ENCODE assay signal across 12 cellular contexts in the genomic region with DNA sequence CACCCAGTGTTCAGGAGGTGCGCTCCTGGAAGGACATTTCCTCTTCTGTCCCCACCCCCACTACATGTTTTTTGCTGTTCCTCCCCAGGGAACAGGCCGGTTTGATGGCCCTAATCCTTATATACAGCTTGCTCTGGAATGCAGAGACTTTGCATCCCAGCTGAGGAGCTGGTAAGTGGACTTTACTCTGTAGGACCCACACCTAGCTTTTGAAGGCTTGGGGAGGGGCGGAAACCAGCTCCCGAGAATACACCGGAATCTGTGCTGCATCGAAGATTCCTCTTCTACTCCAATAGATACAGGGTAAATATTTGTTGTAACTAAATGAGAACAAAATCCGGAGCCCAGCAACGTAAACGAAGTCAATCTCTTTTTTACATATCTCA. TPM values are rescaled to one million over a fixed set of nuclear protein-coding genes. Genes with fewer than 3 reads are reported as not detected.
DNase-seq lines count a peak whose midpoint lies in the region; ATAC-seq, FAIRE-seq and TF ChIP-seq lines count a peak whose summit lies in the region.
"Had no signal": no experiment of that assay in that cellular context is flagged by ENCODE, and none has a peak within 500 bp of the region (broad histone marks: within the 10 kb centered on the region; RNA-seq: fewer than 3 reads in every experiment).

No MANE protein-coding gene starts in this region.

- WGBS in K562 (ENCODE audit: insufficient coverage, low coverage, missing lambda C conversion rate): 45% methylated on average over 9 of the region's 9 CpGs
- WGBS in mammary epithelial cell (ENCODE audit: low coverage, missing lambda C conversion rate): 81% methylated on average over 9 of the region's 9 CpGs

- TF ChIP-seq CTCF in K562 (IDR thresholded peaks at IDR 0.05 in 2 of 3, conservative IDR thresholded peaks at IDR 0.05 in 1 of 3; ENCODE audit: insufficient read depth in 2 of 3, low read depth in 1 of 3, low read length in 3 of 3) (no peak), mucosa of descending colon (IDR thresholded peaks at IDR 0.05) (no peak), mammary epithelial cell (conservative IDR thresholded peaks at IDR 0.05 in 1 of 2, IDR thresholded peaks at IDR 0.05 in 1 of 2; ENCODE audit: extremely low read depth in 1 of 2, insufficient read depth in 1 of 2, low read depth in 1 of 2, low read length in 2 of 2) (no peak)

- POLR2A ChIA-PET in K562 (lab: Yijun Ruan, JAX): interaction anchor here (1.2 kb wide), 1 partner anchor 34 kb away, joined by 3 read pairs; no protein-coding TSS in a partner anchor

- dilution Hi-C loops in mammary epithelial cell (cut with HindIII; ENCODE audit: low sequenced_read_pairs): no loop called here

- no peaks in the 10 kb centered on the region for H3K9me1 ChIP-seq in K562 (ENCODE audit: control insufficient read depth, insufficient read depth, low read length)

- H3K9ac ChIP-seq in BLaER1 treated with 17β-estradiol and CSF1 and Interleukin-3, amounts not matched to agents 10 nM and 100 nM: peak overlapping the region in 2 of 11 experiments; percentile 6 to 73; a peak in 2 of 22 replicates
- H3K9ac ChIP-seq in HUES48 (ENCODE audit: low read depth, low read length): peak overlapping the region; percentile 89; the same call in 1 of the 2 replicates
- no peak overlapping the region for H3K9ac ChIP-seq in K562 (ENCODE audit: insufficient read depth in 1 of 2, low read depth in 2 of 2, low read length in 2 of 2)
- H3K9ac ChIP-seq in mammary epithelial cell (ENCODE audit: insufficient read depth, low read length): no peak overlapping the region
- H3K9ac ChIP-seq: parathyroid adenoma had no signal

- CTCF ChIA-PET in K562 (lab: Yijun Ruan, JAX; ENCODE audit: low intra/inter-chr PET ratio) (no interaction called here), mammary epithelial cell (lab: Charles Lee; ENCODE audit: low non-redundant PET) (no interaction called here)

- DNase-seq in K562 (ENCODE audit: extremely low read depth in 1 of 4, low spot score in 3 of 4) (no peak), mucosa of descending colon (peak in 2 of 3 donors; percentile 66 to 83), mammary epithelial cell (no peak), globus pallidus (ENCODE audit: low spot score) (no peak), NOMO-1 (lab: John Stamatoyannopoulos, UW; ENCODE audit: unreplicated experiment in 2 of 2) (no peak)
- DNase-seq: aorta, DMS 273 treated with DMSO at 0.1 percent for 48 hours, NCI-H446 treated with DMSO at 0.1 percent for 48 hours had no signal

- peak; percentile 37 for FAIRE-seq in K562 (lab: Jason Lieb, UNC)

- H3K27me3 ChIP-seq in BLaER1 treated with 17β-estradiol and CSF1 and Interleukin-3, amounts not matched to agents 10 nM and 100 nM: peaks cover 0 to 18% (median 0%) of the 10 kb centered on the region in 11 experiments; a peak in 7 of 22 replicates
- H3K27me3 ChIP-seq in HUES48 (ENCODE audit: control insufficient read depth, insufficient read depth, low read length): no peaks in the 10 kb centered on the region
- H3K27me3 ChIP-seq in K562 (ENCODE audit: control insufficient read depth in 2 of 2, insufficient read depth in 2 of 2, low read length in 2 of 2): peaks cover 5 to 32% of the 10 kb centered on the region in 2 experiments; a peak in 3 of 5 replicates
- no peaks in the 10 kb centered on the region for H3K27me3 ChIP-seq in mammary epithelial cell (ENCODE audit: insufficient read depth, low read length)

- no peak for TF ChIP-seq RAD21 in K562 (CRISPR knock-in tag; conservative IDR thresholded peaks at IDR 0.05 in 1 of 2, IDR thresholded peaks at IDR 0.05 in 1 of 2)

- H3K4me3 ChIP-seq in BLaER1 treated with 17β-estradiol and CSF1 and Interleukin-3, amounts not matched to agents 10 nM and 100 nM: no peak overlapping the region; a peak in 1 of 20 replicates
- H3K4me3 ChIP-seq in HUES48 (ENCODE audit: low read depth, low read length) (peak overlapping the region; percentile 86), K562 (no peak overlapping the region), mucosa of descending colon (no peak overlapping the region), mammary epithelial cell (replicated peaks in 1 of 3; ENCODE audit: insufficient read depth in 1 of 3, low read depth in 2 of 3, low read length in 3 of 3) (no peak overlapping the region)

- H4K20me1 ChIP-seq in BLaER1 treated with 17β-estradiol and CSF1 and Interleukin-3, amounts not matched to agents 10 nM and 100 nM: peaks cover 0 to 9% (median 0%) of the 10 kb centered on the region in 11 experiments; a peak in 1 of 22 replicates
- H4K20me1 ChIP-seq in K562 (replicated peaks; ENCODE audit: control insufficient read depth, insufficient read depth, low read length) (no peaks in the 10 kb centered on the region; the same call in 1 of the 2 replicates), mammary epithelial cell (ENCODE audit: insufficient read depth, low read length) (no peaks in the 10 kb centered on the region)

- intact Hi-C loops in K562 (cut with micrococcal nuclease) (no loop called here), mucosa of descending colon (cut with DNase I, micrococcal nuclease) (loop anchor here in 1 of 2 donors (10.0 kb wide), 1 partner anchor 65 kb away; no protein-coding TSS in a partner anchor), mammary epithelial cell (cut with micrococcal nuclease) (loop anchor here (5.0 kb wide), 1 partner anchor 53 kb away; the partner anchor contains the start of gene POGZ)

- TF ChIP-seq EP300 in K562 (IDR thresholded peaks at IDR 0.05; ENCODE audit: low read length): no peak

- H3K4me2 ChIP-seq in BLaER1 treated with 17β-estradiol and CSF1 and Interleukin-3, amounts not matched to agents 10 nM and 100 nM: peak overlapping the region in 10 of 11 experiments; percentile 89 to 99 (median 96); a peak in 19 of 22 replicates
- no peak overlapping the region for H3K4me2 ChIP-seq in K562 (ENCODE audit: insufficient read depth, low read length)
- no peak overlapping the region for H3K4me2 ChIP-seq in mammary epithelial cell (ENCODE audit: insufficient read depth, low read depth, low read length)

- no peaks in the 10 kb centered on the region for H3K36me3 ChIP-seq in BLaER1 treated with 17β-estradiol and CSF1 and Interleukin-3, amounts not matched to agents 10 nM and 100 nM
- H3K36me3 ChIP-seq in HUES48 (ENCODE audit: control insufficient read depth, insufficient read depth, low read length): no peaks in the 10 kb centered on the region
- H3K36me3 ChIP-seq in K562 (ENCODE audit: control insufficient read depth, insufficient read depth, low read length): no peaks in the 10 kb centered on the region
- H3K36me3 ChIP-seq in mucosa of descending colon (ENCODE audit: low read depth): no peaks in the 10 kb centered on the region
- H3K36me3 ChIP-seq in mammary epithelial cell (ENCODE audit: insufficient read depth, low read length): no peaks in the 10 kb centered on the region

- no peaks in the 10 kb centered on the region for H3K9me3 ChIP-seq in BLaER1 treated with 17β-estradiol and CSF1 and Interleukin-3, amounts not matched to agents 10 nM and 100 nM (replicated peaks in 1 of 11)
- H3K9me3 ChIP-seq in HUES48 (ENCODE audit: control insufficient read depth, insufficient read depth, low read length): no peaks in the 10 kb centered on the region
- H3K9me3 ChIP-seq in K562 (replicated peaks; ENCODE audit: control insufficient read depth, insufficient read depth, low read depth, low read length): no peaks in the 10 kb centered on the region
- H3K9me3 ChIP-seq in mucosa of descending colon: no peaks in the 10 kb centered on the region
- H3K9me3 ChIP-seq in mammary epithelial cell (replicated peaks; ENCODE audit: insufficient read depth, low read length): no peaks in the 10 kb centered on the region

- BruUV-seq in K562 (replicated peaks; lab: Mats Ljungman, UMichigan) (no TSS peak), mammary epithelial cell (replicated peaks; lab: Mats Ljungman, UMichigan) (no TSS peak)

- no peak for ATAC-seq in K562
- peak; percentile 38 for ATAC-seq in mucosa of descending colon
- ATAC-seq in GM18870 (IDR thresholded peaks at IDR 0.05; ENCODE audit: unreplicated experiment): no peak

- H2AFZ ChIP-seq in K562 (ENCODE audit: low read depth, low read length): no peak overlapping the region
- H2AFZ ChIP-seq in mammary epithelial cell (ENCODE audit: low read depth, low read length): no peak overlapping the region

- no peak for TF ChIP-seq POLR2A in K562 (conservative IDR thresholded peaks at IDR 0.05)

- H3K79me2 ChIP-seq in K562 (ENCODE audit: control insufficient read depth, insufficient read depth, low read length) (no peaks in the 10 kb centered on the region), mammary epithelial cell (ENCODE audit: insufficient read depth, low read length) (no peaks in the 10 kb centered on the region)
- H3K79me2 ChIP-seq: parathyroid adenoma had no signal

- H3K4me1 ChIP-seq in BLaER1 treated with 17β-estradiol and CSF1 and Interleukin-3, amounts not matched to agents 10 nM and 100 nM: peaks cover 25 to 49% (median 46%) of the 10 kb centered on the region in 10 experiments
- H3K4me1 ChIP-seq in HUES48 (ENCODE audit: control insufficient read depth, insufficient read depth, low read length): peaks cover 37% of the 10 kb centered on the region
- peaks cover 8 to 19% of the 10 kb centered on the region in 2 experiments; a peak in 3 of 5 replicates for H3K4me1 ChIP-seq in K562 (replicated peaks in 1 of 2; ENCODE audit: control insufficient read depth in 2 of 2, insufficient read depth in 2 of 2, low read length in 2 of 2)
- peaks cover 8% of the 10 kb centered on the region for H3K4me1 ChIP-seq in mucosa of descending colon (ENCODE audit: low read depth)
- H3K4me1 ChIP-seq in mammary epithelial cell (ENCODE audit: insufficient read depth, low read length): peaks cover 32% of the 10 kb centered on the region

- peak overlapping the region in 1 of 11 experiments; percentile 52; a peak in 1 of 22 replicates for H3K27ac ChIP-seq in BLaER1 treated with 17β-estradiol and CSF1 and Interleukin-3, amounts not matched to agents 10 nM and 100 nM
- H3K27ac ChIP-seq in HUES48 (ENCODE audit: low read depth, low read length) (peak overlapping the region; percentile 93), K562 (ENCODE audit: extremely low read depth, low read depth, low read length) (no peak overlapping the region), mammary epithelial cell (ENCODE audit: insufficient read depth, low read depth, low read length) (no peak overlapping the region)

- in situ Hi-C loops in K562 (cut with MboI): no loop called here
- in situ Hi-C loops in mammary epithelial cell (cut with MboI; ENCODE audit: low sequenced_read_pairs in 2 of 2): no loop called here

RNA-seq across cellular contexts. Expression of gene CGN, which starts 1.2 kb away (rescaled TPM):
- total RNA-seq in K562 (2011; cell fraction: chromatin; rRNA removed; ENCODE audit: low replicate concordance): 0.30 and 0.32 TPM in 2 replicates
- under 0.01 and 0.39 TPM in 2 replicates for total RNA-seq in K562 (2011; cell fraction: nucleolus; rRNA removed)
- total RNA-seq in K562 (2011; cell fraction: nucleoplasm; rRNA removed): 0.31 and 0.59 TPM in 2 replicates
- 1.4 TPM in 1 of 2 replicates, not detected in the other for total RNA-seq in K562 (2014; rRNA removed)
- 0.04 and 0.06 TPM in 2 replicates for total RNA-seq in K562 (2014; rRNA removed; fragmentation: Illumina TruSeq; extraction: Trizol)
- total RNA-seq in K562 (2015; rRNA removed; fragmentation: Illumina TruSeq; extraction: Trizol): 0.07 TPM in 1 of 2 replicates, not detected in the other
- total RNA-seq in K562 (2021): 0.27 and 0.34 TPM in 2 replicates
- 0.14 and 0.16 TPM in 2 replicates for polyA plus RNA-seq in K562 (2011; rRNA removed)
- polyA plus RNA-seq in K562 (2011; cell fraction: cytosol; rRNA removed): 0.03 and 0.13 TPM in 2 replicates
- 0.40 and 0.88 TPM in 2 replicates for polyA plus RNA-seq in K562 (2011; cell fraction: nucleus; rRNA removed)
- 0.04 and 0.09 TPM in 2 replicates for polyA plus RNA-seq in K562 (2012)
- 0.03 and 0.19 TPM in 2 replicates for polyA plus RNA-seq in K562 (2014; fragmentation: Illumina TruSeq; extraction: Trizol)
- under 1 TPM in 1 of 2 experiments, not detected in 1; 0.18 TPM for polyA plus RNA-seq in K562 (2014; fragmentation: Nextera tagmentation; extraction: Ambion mirVana)
- 0.09 TPM in 1 of 2 replicates, not detected in the other for polyA plus RNA-seq in K562 (2014; rRNA removed)
- polyA minus RNA-seq in K562 (2011; rRNA and poly(A)+ RNA removed): 0.04 TPM in 1 of 2 replicates, not detected in the other
- 0.27 TPM in 1 of 2 replicates, not detected in the other for polyA minus RNA-seq in K562 (2011; cell fraction: cytosol; rRNA and poly(A)+ RNA removed)
- polyA minus RNA-seq in K562 (2011; cell fraction: nucleus; rRNA and poly(A)+ RNA removed): 0.11 and 0.13 TPM in 2 replicates
- 100 to 1,000 TPM; 125 to 247 (median 187) TPM for total RNA-seq in mucosa of descending colon
- total RNA-seq in mammary epithelial cell: 1 to 10 TPM; 2.0 to 3.7 TPM
- 1.1 TPM for polyA plus RNA-seq in mammary epithelial cell
- polyA minus RNA-seq in mammary epithelial cell: not detected

RNA-seq across cellular contexts. Expression of gene TUFT1, which starts 30.1 kb away (rescaled TPM):
- total RNA-seq in K562 (2011; cell fraction: chromatin; rRNA removed; ENCODE audit: low replicate concordance): 3.5 and 4.6 TPM in 2 replicates
- 1.7 and 2.0 TPM in 2 replicates for total RNA-seq in K562 (2011; cell fraction: nucleolus; rRNA removed)
- 3.4 and 5.6 TPM in 2 replicates for total RNA-seq in K562 (2011; cell fraction: nucleoplasm; rRNA removed)
- total RNA-seq in K562 (2014; rRNA removed) (1.4 and 1.6 TPM in 2 replicates), K562 (2014; rRNA removed; fragmentation: Illumina TruSeq; extraction: Trizol) (1.2 and 1.6 TPM in 2 replicates), K562 (2015; rRNA removed; fragmentation: Illumina TruSeq; extraction: Trizol) (0.54 and 0.68 TPM in 2 replicates), K562 (2021) (1.4 and 2.0 TPM in 2 replicates), mucosa of descending colon (10 to 100 TPM; 20.2 to 38.0 (median 27.5) TPM), mammary epithelial cell (10 to 100 TPM; 43.3 to 59.0 TPM)
- polyA plus RNA-seq in K562 (2011; rRNA removed) (1.5 and 2.4 TPM in 2 replicates), K562 (2014; fragmentation: Illumina TruSeq; extraction: Trizol) (1.9 and 2.2 TPM in 2 replicates), K562 (2014; fragmentation: Nextera tagmentation; extraction: Ambion mirVana) (1 to 10 TPM; 1.7 to 2.0 TPM), K562 (2014; rRNA removed) (1.7 TPM in 2 replicates), mammary epithelial cell (7.0 TPM)
- polyA plus RNA-seq in K562 (2011; cell fraction: cytosol; rRNA removed): 1.1 and 2.3 TPM in 2 replicates
- polyA plus RNA-seq in K562 (2011; cell fraction: nucleus; rRNA removed): 1.2 and 1.7 TPM in 2 replicates
- 1.4 and 2.7 TPM in 2 replicates for polyA plus RNA-seq in K562 (2012)
- 2.3 and 2.7 TPM in 2 replicates for polyA minus RNA-seq in K562 (2011; rRNA and poly(A)+ RNA removed)
- polyA minus RNA-seq in K562 (2011; cell fraction: cytosol; rRNA and poly(A)+ RNA removed): 1.0 and 1.8 TPM in 2 replicates
- polyA minus RNA-seq in K562 (2011; cell fraction: nucleus; rRNA and poly(A)+ RNA removed): 0.40 and 1.1 TPM in 2 replicates
- polyA minus RNA-seq in mammary epithelial cell: 14.2 TPM

RNA-seq across cellular contexts. Expression of gene POGZ, which starts 50.7 kb away (rescaled TPM):
- total RNA-seq in K562 (2011; cell fraction: chromatin; rRNA removed; ENCODE audit: low replicate concordance): 127 and 201 TPM in 2 replicates
- total RNA-seq in K562 (2011; cell fraction: nucleolus; rRNA removed): 62.0 and 71.8 TPM in 2 replicates
- 97.2 and 112 TPM in 2 replicates for total RNA-seq in K562 (2011; cell fraction: nucleoplasm; rRNA removed)
- total RNA-seq in K562 (2014; rRNA removed) (16.4 and 25.1 TPM in 2 replicates), K562 (2014; rRNA removed; fragmentation: Illumina TruSeq; extraction: Trizol) (17.6 and 22.0 TPM in 2 replicates), K562 (2015; rRNA removed; fragmentation: Illumina TruSeq; extraction: Trizol) (21.6 and 23.6 TPM in 2 replicates), K562 (2021) (38.2 and 40.6 TPM in 2 replicates), mucosa of descending colon (100 to 1,000 TPM in 1 of 3 donors, 10 to 100 TPM in 2; 60.4 to 106 (median 77.7) TPM), mammary epithelial cell (10 to 100 TPM; 28.0 to 48.1 TPM)
- polyA plus RNA-seq in K562 (2011; rRNA removed) (26.8 and 44.3 TPM in 2 replicates), K562 (2014; fragmentation: Illumina TruSeq; extraction: Trizol) (26.5 and 36.4 TPM in 2 replicates), K562 (2014; fragmentation: Nextera tagmentation; extraction: Ambion mirVana) (10 to 100 TPM in 1 of 2 experiments, 1 to 10 TPM in 1; 9.4 to 13.7 TPM), K562 (2014; rRNA removed) (20.8 and 21.5 TPM in 2 replicates), mammary epithelial cell (18.2 TPM)
- 16.8 and 22.3 TPM in 2 replicates for polyA plus RNA-seq in K562 (2011; cell fraction: cytosol; rRNA removed)
- 94.4 and 103 TPM in 2 replicates for polyA plus RNA-seq in K562 (2011; cell fraction: nucleus; rRNA removed)
- polyA plus RNA-seq in K562 (2012): 20.5 and 23.7 TPM in 2 replicates
- polyA minus RNA-seq in K562 (2011; rRNA and poly(A)+ RNA removed): 50.1 and 70.2 TPM in 2 replicates
- 29.9 and 31.9 TPM in 2 replicates for polyA minus RNA-seq in K562 (2011; cell fraction: cytosol; rRNA and poly(A)+ RNA removed)
- polyA minus RNA-seq in K562 (2011; cell fraction: nucleus; rRNA and poly(A)+ RNA removed): 32.2 and 47.7 TPM in 2 replicates
- 41.7 TPM for polyA minus RNA-seq in mammary epithelial cell

Comparison
In these comparisons a context has a peak if more than half of its experiments do, and no peak if none do; other contexts are left out.
1. H3K4me2 ChIP-seq: peak in BLaER1 treated with 17β-estradiol and CSF1 and Interleukin-3, amounts not matched to agents 10 nM and 100 nM (10 of 11); none in K562 (single experiment) and mammary epithelial cell (single experiment).
2. DNase-seq: peak in mucosa of descending colon (2 of 3); none in K562 (0 of 4), mammary epithelial cell (single experiment), globus pallidus (single experiment) and NOMO-1 (0 of 2).
3. RNA of gene CGN, which starts 1.2 kb away (total RNA-seq): 125 to 247 TPM in mucosa of descending colon; 2.0 to 3.7 TPM in mammary epithelial cell and under 0.01 to 1.4 TPM in K562; every median in the first group is over 10 times any median in the second.